In the genomic region with DNA sequence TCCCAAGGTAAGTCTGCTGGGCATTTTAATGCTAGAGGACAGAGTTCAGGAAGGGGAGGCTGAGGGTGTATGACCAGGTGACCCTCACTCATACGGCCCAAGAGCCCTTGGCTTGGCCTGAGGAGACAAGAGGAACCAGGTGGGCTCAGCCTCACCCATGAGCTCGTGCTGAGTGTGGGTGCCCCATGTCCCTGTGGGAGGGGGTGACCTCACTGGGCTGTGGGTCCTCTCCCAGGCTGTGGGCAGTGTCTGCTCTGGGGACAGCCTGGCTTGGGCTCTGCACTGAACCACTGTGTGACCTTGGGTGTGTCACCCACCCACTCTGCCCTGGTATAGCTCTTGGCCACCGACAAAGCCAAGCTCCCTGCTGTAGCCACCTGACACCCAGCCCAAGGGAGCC, we compare ENCODE assay signal across 30 cellular contexts.
"Had no signal": no experiment of that assay in that cellular context is flagged by ENCODE, and none has a peak within 500 bp of the region (broad histone marks: within the 10 kb centered on the region; RNA-seq: fewer than 3 reads in every experiment).

No MANE protein-coding gene starts in this region.

- H3K4me3 Mint-ChIP-seq: activated CD4-positive, alpha-beta memory T cell treated with anti-CD3 and anti-CD28 coated beads, Interleukin-2, amount 10 ng/mL, durations not matched to agents 7 days and 5 days; activated CD4-positive, alpha-beta T cell treated with anti-CD3 and anti-CD28 coated beads, Interleukin-2, amount 10 ng/mL, durations not matched to agents 7 days and 5 days; activated T-cell treated with anti-CD3 and anti-CD28 coated beads, Interleukin-2, amount 50 U/mL, for 4 hours; activated T-helper 17 cell treated with anti-CD3 and anti-CD28 coated beads, Interleukin-2, amount 50 U/mL, for 72 hours; central memory CD8-positive, alpha-beta T cell; nephron; stimulated activated naive B cell treated with anti-CD40 and anti-IgM and Interleukin-4, amounts not matched to agents 10 μg/mL and 1 μg/mL and 100 μg/mL, for 72 hours; type B pancreatic cell; WTC11 had no signal

- H3K36me3 ChIP-seq: breast epithelium, left lung, lower lobe of right lung, neutrophil, ovary, uterus had no signal

- FAIRE-seq: colon, frontal cortex, islet of Langerhans had no signal

- DNase-seq: activated CD4-positive, alpha-beta memory T cell treated with anti-CD3 and anti-CD28 coated beads, Interleukin-2, amount 10 ng/mL, durations not matched to agents 7 days and 5 days; activated CD4-positive, alpha-beta T cell treated with anti-CD3 and anti-CD28 coated beads for 1 hour; activated CD4-positive, alpha-beta T cell treated with anti-CD3 and anti-CD28 coated beads, Interleukin-2, amount 10 ng/mL, durations not matched to agents 7 days and 5 days; activated naive CD4-positive, alpha-beta T cell; activated T-cell treated with anti-CD3 and anti-CD28 coated beads, Interleukin-2, amount 50 U/mL, for 4 hours; dermis blood vessel endothelial cell; effector CD4-positive, alpha-beta T cell; left lung; lower lobe of right lung; mesenchymal stem cell; ovary; stimulated activated CD4-positive, alpha-beta T cell treated with anti-CD3 and anti-CD28 coated beads, Interleukin-4, amount 100 ng/mL, for 24 hours; stimulated activated naive B cell treated with anti-CD40 and anti-IgM and Interleukin-4, amounts not matched to agents 10 μg/mL and 1 μg/mL and 100 μg/mL, for 72 hours; T-helper 2 cell; testis; uterus had no signal

- H3K27me3 Mint-ChIP-seq: progenitor cell of endocrine pancreas had no signal

- H3K4me3 ChIP-seq: breast epithelium, left lung, lower lobe of right lung, ovary, skin epidermis, testis, uterus had no signal

- H3K4me1 ChIP-seq: breast epithelium, left lung, lower lobe of right lung, testis, uterus had no signal

- ATAC-seq: activated naive CD4-positive, alpha-beta T cell treated with anti-CD3 and anti-CD28 coated beads, Interleukin-2, amount 50 U/mL, for 72 hours; activated T-cell treated with anti-CD3 and anti-CD28 coated beads, Interleukin-2, amount 50 U/mL, for 4 hours; activated T-helper 17 cell treated with anti-CD3 and anti-CD28 coated beads, Interleukin-2, amount 50 U/mL, for 72 hours; left lung; lower lobe of right lung; sciatic nerve; stimulated activated naive B cell treated with anti-CD40 and anti-IgM and Interleukin-4, amounts not matched to agents 10 μg/mL and 1 μg/mL and 100 μg/mL, for 72 hours; WTC11 had no signal

- H3K9me3 ChIP-seq: lower lobe of right lung, neutrophil, ovary, testis, uterus had no signal

- H3K36me3 Mint-ChIP-seq: stimulated activated naive B cell treated with anti-CD40 and anti-IgM and Interleukin-4, amounts not matched to agents 10 μg/mL and 1 μg/mL and 100 μg/mL, for 72 hours; type B pancreatic cell had no signal

- H3K27ac ChIP-seq: breast epithelium, left lung, lower lobe of right lung, neutrophil, ovary, skin epidermis, testis, uterus had no signal

- H3K27ac Mint-ChIP-seq: activated CD4-positive, alpha-beta memory T cell treated with anti-CD3 and anti-CD28 coated beads, Interleukin-2, amount 10 ng/mL, durations not matched to agents 7 days and 5 days; activated CD4-positive, alpha-beta T cell treated with anti-CD3 and anti-CD28 coated beads, Interleukin-2, amount 10 ng/mL, durations not matched to agents 7 days and 5 days; activated naive CD4-positive, alpha-beta T cell treated with anti-CD3 and anti-CD28 coated beads, Interleukin-2, amount 50 U/mL, for 72 hours; activated T-helper 17 cell treated with anti-CD3 and anti-CD28 coated beads, Interleukin-2, amount 50 U/mL, for 72 hours; stimulated activated naive B cell treated with anti-CD40 and anti-IgM and Interleukin-4, amounts not matched to agents 10 μg/mL and 1 μg/mL and 100 μg/mL, for 72 hours; type B pancreatic cell; WTC11 had no signal

- H3K4me1 Mint-ChIP-seq: activated CD4-positive, alpha-beta memory T cell treated with anti-CD3 and anti-CD28 coated beads, Interleukin-2, amount 10 ng/mL, durations not matched to agents 7 days and 5 days; activated CD4-positive, alpha-beta T cell treated with anti-CD3 and anti-CD28 coated beads, Interleukin-2, amount 10 ng/mL, durations not matched to agents 7 days and 5 days; activated T-helper 17 cell treated with anti-CD3 and anti-CD28 coated beads, Interleukin-2, amount 50 U/mL, for 72 hours; central memory CD8-positive, alpha-beta T cell; nephron; stimulated activated naive B cell treated with anti-CD40 and anti-IgM and Interleukin-4, amounts not matched to agents 10 μg/mL and 1 μg/mL and 100 μg/mL, for 72 hours had no signal

- H3K27me3 ChIP-seq: neutrophil, ovary, testis, uterus had no signal

- H3K9me3 Mint-ChIP-seq: activated CD4-positive, alpha-beta memory T cell treated with anti-CD3 and anti-CD28 coated beads, Interleukin-2, amount 10 ng/mL, durations not matched to agents 7 days and 5 days; activated CD4-positive, alpha-beta T cell treated with anti-CD3 and anti-CD28 coated beads, Interleukin-2, amount 10 ng/mL, durations not matched to agents 7 days and 5 days; type B pancreatic cell had no signal
